ENCODE assay signal across 10 cellular contexts in genomic region chr10:101229275-101230184, GRCh38. TPM values are rescaled to one million over a fixed set of nuclear protein-coding genes. Genes with fewer than 3 reads are reported as not detected.
A peak's percentile ranks its signal among the peaks of the same experiment; 100 is the strongest.
DNase-seq lines count a peak whose midpoint lies in the region; ATAC-seq, FAIRE-seq and TF ChIP-seq lines count a peak whose summit lies in the region.
"Had no signal": no experiment of that assay in that cellular context is flagged by ENCODE, and none has a peak within 500 bp of the region (broad histone marks: within the 10 kb centered on the region; RNA-seq: fewer than 3 reads in every experiment).

Gene LBX1 (minus strand): TSS chr10:101229463. CDS start chr10:101228815, 648 bp downstream.

- H3K4me1 Mint-ChIP-seq in activated T-helper 17 cell treated with anti-CD3 and anti-CD28 coated beads, Interleukin-2, amount 50 U/mL, for 72 hours, result peaks cover 24% of the 10 kb centered on the region
- peaks cover 22% of the 10 kb centered on the region for H3K4me1 Mint-ChIP-seq in mesothelial cell of epicardium

- peak within 1 kb of the TSS; percentile 99 for H3K4me2 ChIP-seq in A549

- H3K4me1 ChIP-seq in A549, result 0 out of 3 replicates have a peak, but pooled peaks cover 3% of the 10 kb centered on the region

- no peak for TF ChIP-seq POLR2A in A549 (IDR thresholded peaks at IDR 0.05; ENCODE audit: low read length)

- POLR2A ChIA-PET in A549 (lab: Yijun Ruan, JAX), result no interaction called here

- no peak within 1 kb of the TSS for H3K27ac Mint-ChIP-seq in activated T-helper 17 cell treated with anti-CD3 and anti-CD28 coated beads, Interleukin-2, amount 50 U/mL, for 72 hours
- no peak within 1 kb of the TSS for H3K27ac Mint-ChIP-seq in mesothelial cell of epicardium

- TF ChIP-seq EP300 in A549 (IDR thresholded peaks at IDR 0.05), result no peak

- peak within 1 kb of the TSS in 1 of 2 experiments; percentile 2; a peak in 1 of 6 replicates for H3K27ac ChIP-seq in A549

- TF ChIP-seq CTCF in A549 (IDR thresholded peaks at IDR 0.05) (no peak), mesothelial cell of epicardium (IDR thresholded peaks at IDR 0.05; ENCODE audit: unreplicated experiment) (no peak)

- peaks cover 67% of the 10 kb centered on the region for H3K27me3 Mint-ChIP-seq in activated T-helper 17 cell treated with anti-CD3 and anti-CD28 coated beads, Interleukin-2, amount 50 U/mL, for 72 hours
- peaks cover 93% of the 10 kb centered on the region for H3K27me3 Mint-ChIP-seq in mesothelial cell of epicardium (ENCODE audit: low read depth)

- no peak for FAIRE-seq in A549 (lab: Jason Lieb, UNC)
- FAIRE-seq: G401.6, small intestine had no signal

- no peak for TF ChIP-seq RAD21 in A549 (conservative IDR thresholded peaks at IDR 0.05 in 1 of 2, IDR thresholded peaks at IDR 0.05 in 1 of 2)

- ATAC-seq in A549, result no peak
- no peak for ATAC-seq in activated T-helper 17 cell treated with anti-CD3 and anti-CD28 coated beads, Interleukin-2, amount 50 U/mL, for 72 hours (replicated peaks)
- ATAC-seq in GM21825 (IDR thresholded peaks at IDR 0.05; ENCODE audit: unreplicated experiment), result no peak
- ATAC-seq in GM19023 (IDR thresholded peaks at IDR 0.05; ENCODE audit: unreplicated experiment), result no peak
- no peak for ATAC-seq in HG02840 (IDR thresholded peaks at IDR 0.05; ENCODE audit: low FRiP score, unreplicated experiment)
- no peak for ATAC-seq in HG03095 (IDR thresholded peaks at IDR 0.05; ENCODE audit: unreplicated experiment)

- peaks cover 5% of the 10 kb centered on the region for H3K36me3 Mint-ChIP-seq in activated T-helper 17 cell treated with anti-CD3 and anti-CD28 coated beads, Interleukin-2, amount 50 U/mL, for 72 hours (ENCODE audit: low read depth)
- no peaks in the 10 kb centered on the region for H3K36me3 Mint-ChIP-seq in mesothelial cell of epicardium

- peak within 1 kb of the TSS; percentile 52 for H3K4me3 ChIP-seq in A549

- DNase-seq in A549 (ENCODE audit: low read depth in 1 of 2, low spot score in 1 of 2) (no peak), D341Med (ENCODE audit: low spot score) (peak; percentile 70), mesothelial cell of epicardium (ENCODE audit: low spot score in 2 of 2, unreplicated experiment in 2 of 2) (no peak)
- DNase-seq: small intestine had no signal

- H3K9me3 Mint-ChIP-seq in activated T-helper 17 cell treated with anti-CD3 and anti-CD28 coated beads, Interleukin-2, amount 50 U/mL, for 72 hours, result no peaks in the 10 kb centered on the region
- no peaks in the 10 kb centered on the region for H3K9me3 Mint-ChIP-seq in mesothelial cell of epicardium

- CTCF ChIA-PET in A549 (lab: Yijun Ruan, JAX), result interaction anchor here (0.7 to 1.5 kb wide), 7 partner anchors 9 to 349 kb away, joined by 3 to 4 read pairs (median 3); no protein-coding TSS in a partner anchor

- H3K4me3 Mint-ChIP-seq in activated T-helper 17 cell treated with anti-CD3 and anti-CD28 coated beads, Interleukin-2, amount 50 U/mL, for 72 hours, result peak within 1 kb of the TSS; percentile 61
- H3K4me3 Mint-ChIP-seq in mesothelial cell of epicardium, result peak within 1 kb of the TSS; percentile 38

- 27% methylated on average over 19 of the region's 63 CpGs for WGBS in A549 (ENCODE audit: missing lambda C conversion rate)

- no peaks in the 10 kb centered on the region for H3K9me3 ChIP-seq in A549

TF ChIP-seq in A549, 52 proteins besides CTCF, POLR2A, EP300 and RAD21:
- TF ChIP-seq RNF2 (IDR thresholded peaks at IDR 0.05; ENCODE audit: borderline replicate concordance, low read depth) (no peak), GATA3 (IDR thresholded peaks at IDR 0.05; ENCODE audit: borderline replicate concordance) (no peak), RFX5 (IDR thresholded peaks at IDR 0.05) (no peak), MYC (IDR thresholded peaks at IDR 0.05; ENCODE audit: borderline replicate concordance, low read length) (no peak), CBX2 (IDR thresholded peaks at IDR 0.05; ENCODE audit: borderline replicate concordance, low read depth) (no peak), HOXB5 (CRISPR knock-in tag; IDR thresholded peaks at IDR 0.05) (no peak), NPAS2 (CRISPR knock-in tag; IDR thresholded peaks at IDR 0.05; ENCODE audit: borderline replicate concordance) (no peak), MAFK (IDR thresholded peaks at IDR 0.05; ENCODE audit: partially characterized antibody) (no peak), EHF (CRISPR knock-in tag; IDR thresholded peaks at IDR 0.05) (no peak), PHF8 (IDR thresholded peaks at IDR 0.05; ENCODE audit: borderline replicate concordance, low read depth) (no peak)
- TF ChIP-seq, protein P1, sequence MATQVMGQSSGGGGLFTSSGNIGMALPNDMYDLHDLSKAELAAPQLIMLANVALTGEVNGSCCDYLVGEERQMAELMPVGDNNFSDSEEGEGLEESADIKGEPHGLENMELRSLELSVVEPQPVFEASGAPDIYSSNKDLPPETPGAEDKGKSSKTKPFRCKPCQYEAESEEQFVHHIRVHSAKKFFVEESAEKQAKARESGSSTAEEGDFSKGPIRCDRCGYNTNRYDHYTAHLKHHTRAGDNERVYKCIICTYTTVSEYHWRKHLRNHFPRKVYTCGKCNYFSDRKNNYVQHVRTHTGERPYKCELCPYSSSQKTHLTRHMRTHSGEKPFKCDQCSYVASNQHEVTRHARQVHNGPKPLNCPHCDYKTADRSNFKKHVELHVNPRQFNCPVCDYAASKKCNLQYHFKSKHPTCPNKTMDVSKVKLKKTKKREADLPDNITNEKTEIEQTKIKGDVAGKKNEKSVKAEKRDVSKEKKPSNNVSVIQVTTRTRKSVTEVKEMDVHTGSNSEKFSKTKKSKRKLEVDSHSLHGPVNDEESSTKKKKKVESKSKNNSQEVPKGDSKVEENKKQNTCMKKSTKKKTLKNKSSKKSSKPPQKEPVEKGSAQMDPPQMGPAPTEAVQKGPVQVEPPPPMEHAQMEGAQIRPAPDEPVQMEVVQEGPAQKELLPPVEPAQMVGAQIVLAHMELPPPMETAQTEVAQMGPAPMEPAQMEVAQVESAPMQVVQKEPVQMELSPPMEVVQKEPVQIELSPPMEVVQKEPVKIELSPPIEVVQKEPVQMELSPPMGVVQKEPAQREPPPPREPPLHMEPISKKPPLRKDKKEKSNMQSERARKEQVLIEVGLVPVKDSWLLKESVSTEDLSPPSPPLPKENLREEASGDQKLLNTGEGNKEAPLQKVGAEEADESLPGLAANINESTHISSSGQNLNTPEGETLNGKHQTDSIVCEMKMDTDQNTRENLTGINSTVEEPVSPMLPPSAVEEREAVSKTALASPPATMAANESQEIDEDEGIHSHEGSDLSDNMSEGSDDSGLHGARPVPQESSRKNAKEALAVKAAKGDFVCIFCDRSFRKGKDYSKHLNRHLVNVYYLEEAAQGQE (IDR thresholded peaks at IDR 0.05), result no peak

RNA-seq across cellular contexts. Expression of gene LBX1, which starts in this region (rescaled TPM):
- polyA plus RNA-seq in A549 (2011; rRNA removed) (not detected in 2 replicates), A549 (2017; fragmentation: RNase III; extraction: RNeasy Plus Mini Kit Qiagen cat#74134 plus additional on column Dnase treatment) (not detected in 3 replicates)
- polyA plus RNA-seq in A549 (2012; cell fraction: cytosol; rRNA removed), result 0.01 TPM in 1 of 2 replicates, not detected in the other
- not detected in 2 replicates for polyA plus RNA-seq in A549 (2012; cell fraction: nucleus; rRNA removed)
- not detected in 2 replicates for polyA minus RNA-seq in A549 (2011; rRNA and poly(A)+ RNA removed)
- not detected for total RNA-seq in activated T-helper 17 cell treated with anti-CD3 and anti-CD28 coated beads, Interleukin-2, amount 50 U/mL, for 72 hours
- not detected in 3 replicates for total RNA-seq in mesothelial cell of epicardium
- polyA plus RNA-seq: small intestine had no signal
